Comparison of ENCODE assay signal across 18 cellular contexts in genomic region chr6:165692106-165692653, GRCh38. TPM values are rescaled to one million over a fixed set of nuclear protein-coding genes. Genes with fewer than 3 reads are reported as not detected.
DNase-seq lines count a peak whose midpoint lies in the region; ATAC-seq, FAIRE-seq and TF ChIP-seq lines count a peak whose summit lies in the region.
"Had no signal": no experiment of that assay in that cellular context is flagged by ENCODE, and none has a peak within 500 bp of the region (broad histone marks: within the 10 kb centered on the region; RNA-seq: fewer than 3 reads in every experiment).

No MANE protein-coding gene starts in this region.

- peak; percentile 34 for DNase-seq in G401 (ENCODE audit: low spot score)
- no peak for DNase-seq in GM12878 (ENCODE audit: low read depth, low spot score)
- peak; percentile 45 for DNase-seq in fibroblast of pulmonary artery (ENCODE audit: low read depth)
- DNase-seq in trophoblast cell, result peak; percentile 89 to 92
- no peak for DNase-seq in NCI-H524 (lab: John Stamatoyannopoulos, UW)
- DNase-seq in RKO (ENCODE audit: low spot score), result no peak
- DNase-seq in CD14-positive monocyte (ENCODE audit: low spot score), result no peak
- DNase-seq: 8988T; AML-193; Calu3; CD4-positive, CD25-positive, alpha-beta regulatory T cell; DMS 273 treated with DMSO at 0.1 percent for 48 hours; GOT3 had no signal

- no peak overlapping the region for H2BK120ac ChIP-seq in trophoblast cell (ENCODE audit: insufficient read depth, low read length, poor library complexity)

- no peak overlapping the region for H3K23ac ChIP-seq in trophoblast cell (ENCODE audit: low read length)

- no peaks in the 10 kb centered on the region for H3K27me3 ChIP-seq in GM12878 (replicated peaks in 1 of 2; ENCODE audit: control insufficient read depth in 2 of 2, insufficient read depth in 2 of 2, low read length in 1 of 2)
- no peaks in the 10 kb centered on the region for H3K27me3 ChIP-seq in trophoblast cell (ENCODE audit: insufficient read depth, low read length)
- H3K27me3 ChIP-seq: BLaER1 had no signal

- POLR2A ChIA-PET in GM12878 (lab: Charles Lee), result no interaction called here

- SMC1A ChIA-PET in GM12878 (lab: Charles Lee; ENCODE audit: uncharacterized antibody, unreplicated experiment), result no interaction called here

- no peak for TF ChIP-seq RAD21 in GM12878 (IDR thresholded peaks at IDR 0.05; ENCODE audit: insufficient read depth, low read depth, low read length)

- H3K4me3 Mint-ChIP-seq in CD14-positive monocyte, result no peak overlapping the region
- H3K4me3 Mint-ChIP-seq: CD4-positive, CD25-positive, alpha-beta regulatory T cell had no signal

- H2AFZ ChIP-seq in GM12878 (ENCODE audit: control insufficient read depth, low read depth, low read length), result no peak overlapping the region
- no peak overlapping the region for H2AFZ ChIP-seq in trophoblast cell (ENCODE audit: insufficient read depth, low read length, poor library complexity)

- H3K27me3 Mint-ChIP-seq in CD14-positive monocyte (ENCODE audit: low read depth in 3 of 3), result peaks cover 0 to 6% (median 1%) of the 10 kb centered on the region in 3 donors
- H3K27me3 Mint-ChIP-seq: CD4-positive, CD25-positive, alpha-beta regulatory T cell had no signal

- no peak overlapping the region for H3K4me2 ChIP-seq in GM12878 (ENCODE audit: control insufficient read depth, insufficient read depth)
- H3K4me2 ChIP-seq in trophoblast cell (ENCODE audit: low read length), result no peak overlapping the region
- H3K4me2 ChIP-seq: BLaER1 had no signal

- intact Hi-C loops in GM12878 (cut with micrococcal nuclease; ENCODE audit: unreplicated experiment), result no loop called here
- intact Hi-C loops in CD14-positive monocyte (cut with micrococcal nuclease), result no loop called here

- H2AK5ac ChIP-seq in trophoblast cell (ENCODE audit: low read length), result no peak overlapping the region

- no peak overlapping the region for H3K4ac ChIP-seq in trophoblast cell (ENCODE audit: low read depth, low read length)

- H3K4me1 Mint-ChIP-seq in CD14-positive monocyte, result no peaks in the 10 kb centered on the region
- H3K4me1 Mint-ChIP-seq: CD4-positive, CD25-positive, alpha-beta regulatory T cell had no signal

- WGBS in GM12878 (ENCODE audit: insufficient coverage, insufficient replicate concordance, low lambda C conversion rate, missing lambda C conversion rate), result 40% methylated on average over 11 of the region's 11 CpGs
- WGBS in trophoblast cell (ENCODE audit: extremely low coverage, insufficient coverage, insufficient read length), result no CpG with 5 or more reads among the region's 11 CpGs

- H3K4me3 ChIP-seq in GM12878 (no peak overlapping the region), fibroblast of pulmonary artery (replicated peaks; ENCODE audit: low read depth, low read length) (no peak overlapping the region), trophoblast cell (ENCODE audit: low read depth, low read length) (no peak overlapping the region)
- H3K4me3 ChIP-seq: BLaER1, HAP-1 had no signal

- no peaks in the 10 kb centered on the region for H3K79me1 ChIP-seq in trophoblast cell (ENCODE audit: low read length)

- no peak overlapping the region for H2BK5ac ChIP-seq in trophoblast cell (ENCODE audit: low read depth, low read length, poor library complexity)

- H3K14ac ChIP-seq in trophoblast cell (ENCODE audit: low read length), result no peak overlapping the region

- H3K79me2 ChIP-seq in GM12878 (ENCODE audit: control insufficient read depth, insufficient read depth, low read length), result no peaks in the 10 kb centered on the region
- H3K79me2 ChIP-seq in trophoblast cell (ENCODE audit: control insufficient read depth, insufficient read depth, low read length, poor library complexity), result no peaks in the 10 kb centered on the region

- TF ChIP-seq EP300 in GM12878 (IDR thresholded peaks at IDR 0.05; ENCODE audit: borderline replicate concordance in 1 of 2, control insufficient read depth in 1 of 2, low read depth in 2 of 2, low read length in 2 of 2), result no peak

- no peaks in the 10 kb centered on the region for H3K36me3 Mint-ChIP-seq in CD14-positive monocyte

- CTCF ChIA-PET in GM12878 (lab: Yijun Ruan, JAX), result interaction anchor here (0.7 kb wide), 1 partner anchor 422 kb away, joined by 3 read pairs; no protein-coding TSS in a partner anchor

- no peaks in the 10 kb centered on the region for H4K20me1 ChIP-seq in GM12878 (ENCODE audit: control insufficient read depth, insufficient read depth)
- H4K20me1 ChIP-seq: BLaER1 had no signal

- H3K27ac ChIP-seq in GM12878 (ENCODE audit: control insufficient read depth, insufficient read depth), result no peak overlapping the region
- H3K27ac ChIP-seq in trophoblast cell (ENCODE audit: low read depth, low read length), result no peak overlapping the region
- H3K27ac ChIP-seq: BLaER1, HL-60 had no signal

- RAD21 ChIA-PET in GM12878 (lab: Charles Lee; ENCODE audit: unreplicated experiment), result no interaction called here

- H2BK12ac ChIP-seq in trophoblast cell (ENCODE audit: low read length), result no peak overlapping the region

- no peak overlapping the region for H4K8ac ChIP-seq in trophoblast cell (ENCODE audit: low read depth, low read length)

- ATAC-seq in GM12878 (peak; percentile 48), GM18502 (IDR thresholded peaks at IDR 0.05; ENCODE audit: poor library complexity, unreplicated experiment) (no peak)

- H3K9ac ChIP-seq in GM12878 (ENCODE audit: control insufficient read depth, insufficient read depth, low read length), result no peak overlapping the region
- no peak overlapping the region for H3K9ac ChIP-seq in trophoblast cell (ENCODE audit: low read length)
- H3K9ac ChIP-seq: BLaER1 had no signal

- no peak for FAIRE-seq in GM12878 (lab: Jason Lieb, UNC)
- FAIRE-seq: GM12891 had no signal

- in situ Hi-C loops in G401 (cut with HindIII; ENCODE audit: low sequenced_read_pairs), result no loop called here
- in situ Hi-C loops in GM12878 (cut with MboI), result no loop called here

- H3K18ac ChIP-seq in trophoblast cell (ENCODE audit: low read length), result no peak overlapping the region

- no peak for TF ChIP-seq POLR2A in GM12878 (IDR thresholded peaks at IDR 0.05; ENCODE audit: low read depth, low read length)

- H4K12ac ChIP-seq in trophoblast cell (ENCODE audit: low read depth, low read length), result no peak overlapping the region

- H3K4me1 ChIP-seq in GM12878 (ENCODE audit: control insufficient read depth, insufficient read depth, low read length) (no peaks in the 10 kb centered on the region), trophoblast cell (ENCODE audit: control insufficient read depth in 1 of 2, insufficient read depth in 2 of 2, low read length in 2 of 2) (peaks cover 3 to 7% of the 10 kb centered on the region in 2 experiments)
- H3K4me1 ChIP-seq: BLaER1, HAP-1 had no signal

- H3K36me3 ChIP-seq in GM12878 (ENCODE audit: control insufficient read depth in 2 of 2, insufficient read depth in 2 of 2, low read length in 1 of 2) (no peaks in the 10 kb centered on the region), trophoblast cell (ENCODE audit: control insufficient read depth in 1 of 2, insufficient read depth in 2 of 2, low read length in 2 of 2) (no peaks in the 10 kb centered on the region)
- H3K36me3 ChIP-seq: BLaER1, HAP-1 had no signal

- BruUV-seq in GM12878 (replicated peaks; lab: Mats Ljungman, UMichigan), result no TSS peak

- H3K9me3 ChIP-seq in GM12878 (replicated peaks; ENCODE audit: control insufficient read depth, insufficient read depth, low read length) (no peaks in the 10 kb centered on the region), trophoblast cell (ENCODE audit: insufficient read depth, low read depth, low read length) (peaks cover 2% of the 10 kb centered on the region)
- H3K9me3 ChIP-seq: BLaER1, HAP-1 had no signal

- peaks cover 0 to 8% (median 6%) of the 10 kb centered on the region in 7 donors for H3K9me3 Mint-ChIP-seq in CD14-positive monocyte

- no peak overlapping the region for H4K91ac ChIP-seq in trophoblast cell (ENCODE audit: low read depth, low read length)

- H3K27ac Mint-ChIP-seq in CD14-positive monocyte, result no peak overlapping the region
- H3K27ac Mint-ChIP-seq: CD4-positive, CD25-positive, alpha-beta regulatory T cell had no signal

- TF ChIP-seq CTCF in GM12878 (IDR thresholded peaks at IDR 0.05 in 2 of 3, conservative IDR thresholded peaks at IDR 0.05 in 1 of 3; ENCODE audit: control insufficient read depth in 2 of 3, extremely low read depth in 1 of 3, insufficient read depth in 1 of 3, low read depth in 3 of 3, low read length in 3 of 3) (no peak), fibroblast of pulmonary artery (IDR thresholded peaks at IDR 0.05; ENCODE audit: low read length, missing control alignments) (no peak), CD14-positive monocyte (IDR thresholded peaks at IDR 0.05) (no peak)

TF ChIP-seq in GM12878, 131 proteins besides CTCF, POLR2A, EP300 and RAD21:
- TF ChIP-seq GABPA (IDR thresholded peaks at IDR 0.05; ENCODE audit: low read depth), result no peak
- no peak for TF ChIP-seq ZNF24 (IDR thresholded peaks at IDR 0.05)
- no peak for TF ChIP-seq TBL1XR1 (IDR thresholded peaks at IDR 0.05; ENCODE audit: low read depth, low read length)
- TF ChIP-seq GATAD2B (conservative IDR thresholded peaks at IDR 0.05; ENCODE audit: low read depth), result no peak
- TF ChIP-seq KLF5 (IDR thresholded peaks at IDR 0.05; ENCODE audit: partially characterized antibody), result no peak
- no peak for TF ChIP-seq MXI1 (IDR thresholded peaks at IDR 0.05; ENCODE audit: low read depth, low read length)
- no peak for TF ChIP-seq STAT3 (IDR thresholded peaks at IDR 0.05; ENCODE audit: low read depth, low read length)
- TF ChIP-seq FOS (IDR thresholded peaks at IDR 0.05; ENCODE audit: borderline replicate concordance, extremely low read depth, insufficient read length), result no peak

RNA-seq across cellular contexts. Expression of gene PDE10A, which starts 29.1 kb away (rescaled TPM):
- not detected in 2 replicates for total RNA-seq in G401 (2014; rRNA removed; shearing (Covaris generic))
- 0.10 TPM in 1 of 2 replicates, not detected in the other for total RNA-seq in GM12878 (2013; cell fraction: nucleolus; rRNA removed)
- total RNA-seq in GM12878 (2014; rRNA removed) (0.05 and 0.06 TPM in 2 replicates), GM12878 (2014; rRNA removed; fragmentation: Illumina TruSeq; extraction: Trizol) (under 0.01 TPM in 1 of 2 replicates, not detected in the other), GM12878 (2021) (0.03 and 0.16 TPM in 2 replicates)
- not detected for polyA plus RNA-seq in GM12878 (2011; ENCODE audit: low read depth)
- polyA plus RNA-seq in GM12878 (2011; rRNA removed) (1.3 and 1.7 TPM in 2 replicates), GM12878 (2014; fragmentation: Illumina TruSeq; extraction: Trizol) (0.04 TPM in 1 of 2 replicates, not detected in the other), GM12878 (2014; fragmentation: Nextera tagmentation; extraction: Ambion mirVana) (under 1 TPM; 0.02 to 0.03 TPM), GM12878 (2014; rRNA removed) (0.01 and 0.03 TPM in 2 replicates), GM12878 (2016; fragmentation: Nextera tagmentation; extraction: Ambion mirVana) (not detected), CD14-positive monocyte (not detected)
- 0.84 and 1.0 TPM in 2 replicates for polyA plus RNA-seq in GM12878 (2011; cell fraction: cytosol; rRNA removed)
- polyA plus RNA-seq in GM12878 (2011; cell fraction: nucleus; rRNA removed), result 1.5 and 2.2 TPM in 2 replicates
- polyA plus RNA-seq in GM12878 (2012), result not detected in 2 replicates
- polyA minus RNA-seq in GM12878 (2011; rRNA and poly(A)+ RNA removed), result 4.1 and 5.9 TPM in 2 replicates
- 4.4 and 7.5 TPM in 2 replicates for polyA minus RNA-seq in GM12878 (2011; cell fraction: cytosol; rRNA and poly(A)+ RNA removed)
- polyA minus RNA-seq in GM12878 (2011; cell fraction: nucleus; rRNA and poly(A)+ RNA removed), result 2.1 and 4.5 TPM in 2 replicates
- polyA plus RNA-seq in trophoblast cell (2013), result 4.5 and 4.9 TPM in 2 replicates
- total RNA-seq: CD4-positive, CD25-positive, alpha-beta regulatory T cell had no signal
- polyA plus RNA-seq: CD4-positive, CD25-positive, alpha-beta regulatory T cell had no signal

Comparison
In these comparisons a context has a peak if more than half of its experiments do, and no peak if none do; other contexts are left out.
1. DNase-seq: peak in G401 (single experiment), fibroblast of pulmonary artery (single experiment) and trophoblast cell (2 of 2); none in GM12878 (single experiment), NCI-H524 (0 of 2), RKO (single experiment) and CD14-positive monocyte (single experiment).